8 cellular contexts compared by ENCODE assay signal in the genomic region with DNA sequence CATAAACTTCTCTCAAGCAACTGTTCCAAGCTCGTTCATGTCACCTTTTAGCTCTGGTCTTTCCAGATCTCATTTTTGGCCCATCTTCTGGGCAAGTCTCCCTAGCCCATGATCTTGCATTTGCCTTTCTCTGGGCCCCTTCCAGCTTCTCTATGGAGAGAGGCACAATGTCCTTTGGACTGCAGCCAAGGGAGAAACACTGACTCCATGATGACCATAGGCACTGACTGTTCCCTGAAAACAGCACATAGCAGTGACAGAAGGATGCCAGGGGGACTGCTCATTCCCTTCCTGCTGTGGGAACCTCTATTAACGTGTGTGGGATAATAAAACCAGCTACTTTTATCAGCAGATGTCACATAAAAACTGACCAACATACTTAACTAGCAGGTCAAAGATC.
DNase-seq lines count a peak whose midpoint lies in the region; ATAC-seq and TF ChIP-seq lines count a peak whose summit lies in the region.

No MANE protein-coding gene starts in this region.

- ATAC-seq in GM19351 (IDR thresholded peaks at IDR 0.05; ENCODE audit: unreplicated experiment) (no peak), omental fat pad (ENCODE audit: low FRiP score) (no peak)

- no peaks in the 10 kb centered on the region for H3K27me3 Mint-ChIP-seq in progenitor cell of endocrine pancreas
- H3K27me3 Mint-ChIP-seq in endodermal cell (ENCODE audit: insufficient read depth): no peaks in the 10 kb centered on the region

- H3K4me1 Mint-ChIP-seq in progenitor cell of endocrine pancreas (ENCODE audit: low read depth): no peaks in the 10 kb centered on the region
- no peaks in the 10 kb centered on the region for H3K4me1 Mint-ChIP-seq in endodermal cell

- H4K20me1 ChIP-seq in PC-9 (ENCODE audit: insufficient read depth): no peaks in the 10 kb centered on the region

- CTCF ChIA-PET in PC-9 (lab: Charles Lee): no interaction called here

- H3K36me3 ChIP-seq in PC-9 (ENCODE audit: low read depth) (no peaks in the 10 kb centered on the region), Peyer's patch (no peaks in the 10 kb centered on the region), endodermal cell (ENCODE audit: control insufficient read depth, insufficient read depth, low read length) (no peaks in the 10 kb centered on the region)

- H3K4me3 Mint-ChIP-seq in progenitor cell of endocrine pancreas (ENCODE audit: low read depth): no peak overlapping the region
- no peak overlapping the region for H3K4me3 Mint-ChIP-seq in endodermal cell

- peaks cover 14% of the 10 kb centered on the region for H3F3A ChIP-seq in PC-9 (ENCODE audit: insufficient read depth, low read depth)

- H3K9me3 Mint-ChIP-seq in progenitor cell of endocrine pancreas (ENCODE audit: low read depth) (peaks cover 3% of the 10 kb centered on the region), endodermal cell (no peaks in the 10 kb centered on the region)

- peak overlapping the region; percentile 26 for H3K27ac Mint-ChIP-seq in progenitor cell of endocrine pancreas
- no peak overlapping the region for H3K27ac Mint-ChIP-seq in endodermal cell

- H3K9me3 ChIP-seq in PC-9 (ENCODE audit: insufficient read depth, low read depth) (0 out of 2 replicates have a peak, but pooled peaks cover 4% of the 10 kb centered on the region), Peyer's patch (no peaks in the 10 kb centered on the region), endodermal cell (ENCODE audit: control insufficient read depth, low read length) (no peaks in the 10 kb centered on the region)

- H3K27me3 ChIP-seq in PC-9 (ENCODE audit: insufficient read depth, low read depth): no peaks in the 10 kb centered on the region
- no peaks in the 10 kb centered on the region for H3K27me3 ChIP-seq in Peyer's patch
- no peaks in the 10 kb centered on the region for H3K27me3 ChIP-seq in endodermal cell (ENCODE audit: control insufficient read depth, insufficient read depth, low read length, poor library complexity, severe bottlenecking)

- TF ChIP-seq POLR2A in Peyer's patch (IDR thresholded peaks at IDR 0.05): no peak

- H3K27ac ChIP-seq in C4-2B: peak overlapping the region; percentile 87
- H3K27ac ChIP-seq in PC-9: peak overlapping the region; percentile 67
- H3K27ac ChIP-seq in Peyer's patch: peak overlapping the region in 1 of 4 donors; percentile 4
- no peak overlapping the region for H3K27ac ChIP-seq in endodermal cell (ENCODE audit: low read depth, low read length)

- H3K36me3 Mint-ChIP-seq in progenitor cell of endocrine pancreas (ENCODE audit: insufficient read depth): no peaks in the 10 kb centered on the region
- H3K36me3 Mint-ChIP-seq in endodermal cell (ENCODE audit: low read depth): no peaks in the 10 kb centered on the region

- no peak overlapping the region for H3K9ac ChIP-seq in endodermal cell (ENCODE audit: extremely low read depth, low read length, poor library complexity, severe bottlenecking)

- H3K79me2 ChIP-seq in PC-9 (ENCODE audit: low read depth): no peaks in the 10 kb centered on the region

- DNase-seq in PC-9 (peak; percentile 41 to 64), fibroblast of pulmonary artery (ENCODE audit: low read depth) (peak; percentile 87), progenitor cell of endocrine pancreas (ENCODE audit: low spot score, unreplicated experiment) (no peak), omental fat pad (ENCODE audit: low spot score) (no peak), Peyer's patch (no peak), endodermal cell (no peak)

- no peak overlapping the region for H2AFZ ChIP-seq in PC-9

- no TSS peak for BruUV-seq in PC-9 (replicated peaks; lab: Mats Ljungman, UMichigan)

- no peak overlapping the region for H3K4me3 ChIP-seq in PC-9
- H3K4me3 ChIP-seq in fibroblast of pulmonary artery (replicated peaks; ENCODE audit: low read depth, low read length): no peak overlapping the region
- H3K4me3 ChIP-seq in Peyer's patch: no peak overlapping the region
- H3K4me3 ChIP-seq in endodermal cell (ENCODE audit: low read length): no peak overlapping the region

- WGBS in endodermal cell (ENCODE audit: insufficient coverage in 1 of 2, insufficient read length in 1 of 2), 2 experiments: 85 to 89% methylated on average over 2 of the region's 2 CpGs

- intact Hi-C loops in PC-9 (cut with micrococcal nuclease; ENCODE audit: unreplicated experiment): no loop called here

- H3K4me2 ChIP-seq in PC-9: peak overlapping the region; percentile 40

- POLR2A ChIA-PET in PC-9 (lab: Charles Lee; ENCODE audit: unreplicated experiment): no interaction called here

- H3K4me1 ChIP-seq in PC-9 (replicated peaks; ENCODE audit: insufficient read depth) (peaks cover 23% of the 10 kb centered on the region), Peyer's patch (no peaks in the 10 kb centered on the region), endodermal cell (ENCODE audit: control insufficient read depth, insufficient read depth, low read length) (no peaks in the 10 kb centered on the region)

- H3K9me2 ChIP-seq in PC-9 (ENCODE audit: insufficient read depth): peaks cover 5% of the 10 kb centered on the region

- no peak for TF ChIP-seq CTCF in C4-2B (conservative IDR thresholded peaks at IDR 0.05)
- no peak for TF ChIP-seq CTCF in PC-9 (conservative IDR thresholded peaks at IDR 0.05)
- no peak for TF ChIP-seq CTCF in fibroblast of pulmonary artery (IDR thresholded peaks at IDR 0.05; ENCODE audit: low read length, missing control alignments)
- no peak for TF ChIP-seq CTCF in progenitor cell of endocrine pancreas (IDR thresholded peaks at IDR 0.05; ENCODE audit: unreplicated experiment)
- TF ChIP-seq CTCF in omental fat pad (IDR thresholded peaks at IDR 0.05): no peak
- TF ChIP-seq CTCF in Peyer's patch (IDR thresholded peaks at IDR 0.05): no peak
- no peak for TF ChIP-seq CTCF in endodermal cell (conservative IDR thresholded peaks at IDR 0.05)

Comparison
In these comparisons a context has a peak if more than half of its experiments do, and no peak if none do; other contexts are left out.
1. DNase-seq: peak in PC-9 (2 of 2) and fibroblast of pulmonary artery (single experiment); none in progenitor cell of endocrine pancreas (single experiment), omental fat pad (single experiment), Peyer's patch (0 of 3) and endodermal cell (single experiment).